8 cellular contexts compared by ENCODE assay signal in the genomic region with DNA sequence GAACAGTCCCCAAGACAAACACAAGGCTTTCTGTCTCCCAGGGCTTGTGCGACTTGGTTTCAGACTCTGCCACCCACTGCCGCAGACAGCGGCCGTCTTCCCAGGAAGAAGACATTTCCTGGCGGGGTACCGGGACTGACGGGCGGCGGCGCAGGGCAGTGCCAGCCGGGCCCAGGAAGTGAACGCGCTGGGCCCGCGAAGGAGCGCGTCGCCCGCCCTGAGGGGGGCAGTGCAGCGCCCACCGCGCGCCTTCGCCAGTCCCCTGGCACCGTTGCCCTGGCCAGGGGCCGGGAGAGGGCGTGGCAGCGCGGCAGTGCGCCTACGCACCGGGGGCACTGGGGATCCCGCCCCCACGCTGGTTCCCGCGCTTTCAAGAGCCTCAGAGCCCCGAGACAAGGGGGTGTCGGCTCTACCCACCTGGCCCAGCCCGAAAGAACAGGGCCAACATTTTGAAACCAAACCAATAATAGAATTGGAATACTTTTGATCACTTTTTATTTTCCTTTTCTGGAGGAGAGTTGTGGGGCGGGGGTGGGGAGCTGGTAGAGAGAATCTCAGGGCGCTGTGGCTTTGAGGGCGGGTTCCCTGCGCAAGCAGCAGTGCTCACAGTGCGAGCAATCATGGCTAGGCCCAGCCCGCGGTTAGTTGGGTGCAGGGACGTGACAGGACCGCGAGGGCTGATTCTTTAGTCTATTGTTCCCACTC. TPM values are rescaled to one million over a fixed set of nuclear protein-coding genes. Genes with fewer than 3 reads are reported as not detected.
A peak's percentile ranks its signal among the peaks of the same experiment; 100 is the strongest.
DNase-seq lines count a peak whose midpoint lies in the region; ATAC-seq and TF ChIP-seq lines count a peak whose summit lies in the region.

No MANE protein-coding gene starts in this region.

- no peak for TF ChIP-seq CTCF in coronary artery (IDR thresholded peaks at IDR 0.05)
- peak; percentile 45 for TF ChIP-seq CTCF in lower lobe of right lung (IDR thresholded peaks at IDR 0.05)
- peak in 1 of 7 experiments; percentile 40 for TF ChIP-seq CTCF in stomach (IDR thresholded peaks at IDR 0.05)

- H3K4me1 ChIP-seq in lower lobe of right lung, result peaks cover 9% of the 10 kb centered on the region
- H3K4me1 ChIP-seq in stomach, result peaks cover 0 to 21% (median 7%) of the 10 kb centered on the region in 4 donors

- peak overlapping the region; percentile 55 for H3K27ac Mint-ChIP-seq in activated CD4-positive, alpha-beta T cell treated with anti-CD3 and anti-CD28 coated beads for 36 hours

- H3K4me3 ChIP-seq in coronary artery, result peak overlapping the region; percentile 68
- peak overlapping the region; percentile 55 for H3K4me3 ChIP-seq in lower lobe of right lung
- peak overlapping the region; percentile 29 to 46 (median 43) for H3K4me3 ChIP-seq in stomach

- TF ChIP-seq EP300 in stomach (IDR thresholded peaks at IDR 0.05), result no peak

- POLR2A ChIA-PET in activated CD4-positive, alpha-beta T cell treated with anti-CD3 and anti-CD28 coated beads for 36 hours (lab: Charles Lee), result no interaction called here

- WGBS in stomach, 5 donors, result 5 to 58% (median 16%) methylated on average over 7 to 49 of the region's 49 CpGs

- H3K36me3 ChIP-seq in lower lobe of right lung (no peaks in the 10 kb centered on the region), stomach (no peaks in the 10 kb centered on the region)

- peak overlapping the region; percentile 21 for H3K4me3 Mint-ChIP-seq in activated CD4-positive, alpha-beta T cell treated with anti-CD3 and anti-CD28 coated beads for 36 hours

- peaks cover 15% of the 10 kb centered on the region for H3K4me1 Mint-ChIP-seq in activated CD4-positive, alpha-beta T cell treated with anti-CD3 and anti-CD28 coated beads for 36 hours

- no peaks in the 10 kb centered on the region for H3K9me3 Mint-ChIP-seq in activated CD4-positive, alpha-beta T cell treated with anti-CD3 and anti-CD28 coated beads for 36 hours (ENCODE audit: low read depth)

- no peaks in the 10 kb centered on the region for H3K36me3 Mint-ChIP-seq in activated CD4-positive, alpha-beta T cell treated with anti-CD3 and anti-CD28 coated beads for 36 hours (ENCODE audit: low read depth)

- no peak for TF ChIP-seq POLR2A in stomach (IDR thresholded peaks at IDR 0.05)

- no peaks in the 10 kb centered on the region for H3K9me3 ChIP-seq in lower lobe of right lung
- H3K9me3 ChIP-seq in stomach, result no peaks in the 10 kb centered on the region

- CTCF ChIA-PET in activated CD4-positive, alpha-beta T cell treated with anti-CD3 and anti-CD28 coated beads for 36 hours (lab: Charles Lee), result interaction anchor here (1.2 to 2.4 kb wide), 3 partner anchors 23 to 145 kb away, joined by 4 to 7 read pairs (median 6); a partner anchor contains a TSS

- H3K27ac ChIP-seq in coronary artery, result peak overlapping the region; percentile 86 to 92
- H3K27ac ChIP-seq in lower lobe of right lung, result peak overlapping the region; percentile 83
- H3K27ac ChIP-seq in stomach, result peak overlapping the region; percentile 78 to 88 (median 81)

- ATAC-seq in GM21423 (IDR thresholded peaks at IDR 0.05; ENCODE audit: unreplicated experiment) (peak; percentile 70), lower lobe of right lung (peak; percentile 98 to 99), GM21367 (IDR thresholded peaks at IDR 0.05; ENCODE audit: unreplicated experiment) (no peak)
- peak; percentile 89 for ATAC-seq in activated CD4-positive, alpha-beta T cell treated with anti-CD3 and anti-CD28 coated beads for 36 hours

- intact Hi-C loops in activated CD4-positive, alpha-beta T cell treated with anti-CD3 and anti-CD28 coated beads for 36 hours (cut with DNase I, micrococcal nuclease), result loop anchor here in 1 of 2 experiments (1.0 kb wide), 1 partner anchor 103 kb away; no protein-coding TSS in a partner anchor
- intact Hi-C loops in lower lobe of right lung (cut with DNase I) (no loop called here), stomach (cut with DNase I; ENCODE audit: low total_unique reads) (no loop called here)

- DNase-seq in C1 segment of cervical spinal cord (lab: John Stamatoyannopoulos, UW), result peak in 10 of 14 donors; percentile 20 to 60 (median 48)
- peak; percentile 70 for DNase-seq in NCI-H2029 (lab: John Stamatoyannopoulos, UW)
- DNase-seq in activated CD4-positive, alpha-beta T cell treated with anti-CD3 and anti-CD28 coated beads for 36 hours, result peak; percentile 62
- DNase-seq in coronary artery (ENCODE audit: low spot score), result peak; percentile 74
- peak; percentile 72 for DNase-seq in lower lobe of right lung
- peak; percentile 55 for DNase-seq in stomach

- H3K27me3 ChIP-seq in lower lobe of right lung (ENCODE audit: low read depth) (no peaks in the 10 kb centered on the region), stomach (no peaks in the 10 kb centered on the region)

- no peaks in the 10 kb centered on the region for H3K27me3 Mint-ChIP-seq in activated CD4-positive, alpha-beta T cell treated with anti-CD3 and anti-CD28 coated beads for 36 hours

RNA-seq across cellular contexts. Expression of a gene that starts 23.6 kb away (rescaled TPM):
- 1 to 10 TPM; 1.9 to 2.1 TPM for total RNA-seq in activated CD4-positive, alpha-beta T cell treated with anti-CD3 and anti-CD28 coated beads for 36 hours
- 4.2 TPM for total RNA-seq in lower lobe of right lung
- total RNA-seq in stomach, result under 1 TPM in 2 of 5 donors, not detected in 3; 0.18 to 0.45 TPM
- 1 to 10 TPM in 1 of 3 donors, under 1 TPM in 1, not detected in 1; 0.30 to 1.1 TPM for polyA plus RNA-seq in stomach
